ENCODE assay signal across 14 cellular contexts in genomic region chr1:6471086-6471841, GRCh38. TPM values are rescaled to one million over a fixed set of nuclear protein-coding genes. Genes with fewer than 3 reads are reported as not detected.
DNase-seq lines count a peak whose midpoint lies in the region; ATAC-seq and TF ChIP-seq lines count a peak whose summit lies in the region.
"Had no signal": no experiment of that assay in that cellular context is flagged by ENCODE, and none has a peak within 500 bp of the region (broad histone marks: within the 10 kb centered on the region; RNA-seq: fewer than 3 reads in every experiment).

No MANE protein-coding gene starts in this region.

- TF ChIP-seq CTCF in type B pancreatic cell (conservative IDR thresholded peaks at IDR 0.05) = no peak

- H3K9me3 Mint-ChIP-seq in type B pancreatic cell = no peaks in the 10 kb centered on the region
- H3K9me3 Mint-ChIP-seq: activated CD4-positive, alpha-beta memory T cell treated with anti-CD3 and anti-CD28 coated beads for 36 hours had no signal

- H3K4me1 Mint-ChIP-seq in type B pancreatic cell (ENCODE audit: unreplicated experiment) = no peaks in the 10 kb centered on the region

- no peaks in the 10 kb centered on the region for H3K27me3 ChIP-seq in aorta (ENCODE audit: control insufficient read depth in 1 of 2, insufficient read depth in 2 of 2, low read length in 1 of 2)
- H3K27me3 ChIP-seq: brain microvascular endothelial cell, upper lobe of right lung had no signal

- H3K36me3 Mint-ChIP-seq in type B pancreatic cell = peaks cover 3% of the 10 kb centered on the region
- H3K36me3 Mint-ChIP-seq: activated CD4-positive, alpha-beta memory T cell treated with anti-CD3 and anti-CD28 coated beads for 36 hours had no signal

- H3K27me3 Mint-ChIP-seq in type B pancreatic cell = no peaks in the 10 kb centered on the region
- H3K27me3 Mint-ChIP-seq: activated CD4-positive, alpha-beta memory T cell treated with anti-CD3 and anti-CD28 coated beads for 36 hours had no signal

- intact Hi-C loops in aorta (cut with DNase I) = no loop called here

- ATAC-seq in aorta (ENCODE audit: low FRiP score) (no peak), GM18907 (IDR thresholded peaks at IDR 0.05; ENCODE audit: unreplicated experiment) (no peak)
- ATAC-seq: Right ventricle myocardium inferior had no signal

- peak; percentile 78 for DNase-seq in activated effector memory CD4-positive, alpha-beta T cell treated with anti-CD3 and anti-CD28 coated beads, Interleukin-2, amount 50 U/mL, for 16 hours
- no peak for DNase-seq in activated effector memory CD4-positive, alpha-beta T cell treated with Interleukin-2 at 50 U/mL for 16 hours
- peak; percentile 70 for DNase-seq in iPS-NIHi11 (ENCODE audit: low spot score)
- no peak for DNase-seq in type B pancreatic cell (ENCODE audit: extremely low spot score, unreplicated experiment)
- no peak for DNase-seq in aorta
- DNase-seq: activated CD4-positive, alpha-beta memory T cell treated with anti-CD3 and anti-CD28 coated beads for 36 hours; activated gamma-delta T cell treated with Interleukin-2 at 50 U/mL for 16 hours; brain microvascular endothelial cell; NCI-H1436 treated with DMSO at 0.1 percent for 48 hours; NCI-H82; nucleus accumbens had no signal

- peak overlapping the region; percentile 99 for H3K27ac Mint-ChIP-seq in type B pancreatic cell
- H3K27ac Mint-ChIP-seq: activated CD4-positive, alpha-beta memory T cell treated with anti-CD3 and anti-CD28 coated beads for 36 hours had no signal

- no peak overlapping the region for H3K4me3 ChIP-seq in aorta (ENCODE audit: low read length in 2 of 2)
- H3K4me3 ChIP-seq: upper lobe of right lung had no signal

- H3K4me3 Mint-ChIP-seq in type B pancreatic cell = peak overlapping the region; percentile 83
- H3K4me3 Mint-ChIP-seq: activated CD4-positive, alpha-beta memory T cell treated with anti-CD3 and anti-CD28 coated beads for 36 hours had no signal

- no peaks in the 10 kb centered on the region for H3K9me3 ChIP-seq in aorta (ENCODE audit: control insufficient read depth, low read length)
- H3K9me3 ChIP-seq: upper lobe of right lung had no signal

- no peaks in the 10 kb centered on the region for H3K4me1 ChIP-seq in aorta (ENCODE audit: control insufficient read depth in 1 of 2, insufficient read depth in 2 of 2, low read length in 2 of 2)
- H3K4me1 ChIP-seq: upper lobe of right lung had no signal

- no peak overlapping the region for H3K27ac ChIP-seq in aorta (ENCODE audit: low read depth in 1 of 2, low read length in 2 of 2)
- H3K27ac ChIP-seq: brain microvascular endothelial cell had no signal

- no peaks in the 10 kb centered on the region for H3K36me3 ChIP-seq in aorta (ENCODE audit: control insufficient read depth in 1 of 2, insufficient read depth in 2 of 2, low read length in 1 of 2)
- H3K36me3 ChIP-seq: upper lobe of right lung had no signal

- 78 to 80% methylated on average over 53 to 64 of the region's 64 CpGs for WGBS in aorta, 2 donors

RNA-seq across cellular contexts. Expression of gene TNFRSF25, which starts 5.3 kb away (rescaled TPM):
- total RNA-seq in type B pancreatic cell (ENCODE audit: low replicate concordance) (27.0 and 29.4 TPM in 2 replicates), aorta (10 to 100 TPM in 1 of 2 donors, 1 to 10 TPM in 1; 6.5 to 34.6 TPM)
- 10 to 100 TPM in 1 of 2 donors, 1 to 10 TPM in 1; 9.6 to 22.9 TPM for polyA plus RNA-seq in aorta

RNA-seq across cellular contexts. Expression of gene PLEKHG5, which starts 20.2 kb away (rescaled TPM):
- total RNA-seq in type B pancreatic cell (ENCODE audit: low replicate concordance) = 28.5 and 30.6 TPM in 2 replicates
- total RNA-seq in aorta = 10 to 100 TPM in 1 of 2 donors, 1 to 10 TPM in 1; 6.6 to 39.3 TPM
- polyA plus RNA-seq in aorta = 1 to 10 TPM; 2.6 to 8.0 TPM

RNA-seq across cellular contexts. Expression of gene ESPN, which starts 46.7 kb away (rescaled TPM):
- total RNA-seq in type B pancreatic cell (ENCODE audit: low replicate concordance) = 13.8 and 15.6 TPM in 2 replicates
- total RNA-seq in aorta = under 1 TPM; 0.29 to 0.84 TPM
- 10 to 100 TPM in 1 of 2 donors, under 1 TPM in 1; 0.54 to 28.7 TPM for polyA plus RNA-seq in aorta

RNA-seq across cellular contexts. Expression of gene HES2, which starts 51.5 kb away (rescaled TPM):
- total RNA-seq in type B pancreatic cell (ENCODE audit: low replicate concordance) = 5.9 and 22.1 TPM in 2 replicates
- under 1 TPM in 1 of 2 donors, not detected in 1; 0.49 TPM for total RNA-seq in aorta
- 1 to 10 TPM in 1 of 2 donors, not detected in 1; 1.4 TPM for polyA plus RNA-seq in aorta
- total RNA-seq: Right ventricle myocardium inferior had no signal

Comparison
In these comparisons a context has a peak if more than half of its experiments do, and no peak if none do; other contexts are left out.
1. DNase-seq: peak in activated effector memory CD4-positive, alpha-beta T cell treated with anti-CD3 and anti-CD28 coated beads, Interleukin-2, amount 50 U/mL, for 16 hours (single experiment) and iPS-NIHi11 (single experiment); none in activated effector memory CD4-positive, alpha-beta T cell treated with Interleukin-2 at 50 U/mL for 16 hours (single experiment), type B pancreatic cell (single experiment) and aorta (0 of 2).